15 cellular contexts compared by ENCODE assay signal in genomic region chr10:131930586-131931330, GRCh38. TPM values are rescaled to one million over a fixed set of nuclear protein-coding genes. Genes with fewer than 3 reads are reported as not detected.
DNase-seq lines count a peak whose midpoint lies in the region; ATAC-seq and TF ChIP-seq lines count a peak whose summit lies in the region.
"Had no signal": no experiment of that assay in that cellular context is flagged by ENCODE, and none has a peak within 500 bp of the region (broad histone marks: within the 10 kb centered on the region; RNA-seq: fewer than 3 reads in every experiment).

No MANE protein-coding gene starts in this region.

- TF ChIP-seq CTCF in right atrium auricular region (IDR thresholded peaks at IDR 0.05) (no peak), VCaP (conservative IDR thresholded peaks at IDR 0.05) (no peak)

- H3K36me3 Mint-ChIP-seq in stimulated activated effector memory CD8-positive, alpha-beta T cell treated with anti-CD3 and anti-CD28 coated beads, Interleukin-12 subunit alpha, Interleukin-12 subunit beta, amount 100 ng/mL, for 72 hours, result peaks cover 36% of the 10 kb centered on the region

- no peaks in the 10 kb centered on the region for H3K9me3 Mint-ChIP-seq in stimulated activated effector memory CD8-positive, alpha-beta T cell treated with anti-CD3 and anti-CD28 coated beads, Interleukin-12 subunit alpha, Interleukin-12 subunit beta, amount 100 ng/mL, for 72 hours

- peaks cover 0 to 82% of the 10 kb centered on the region in 2 donors for H3K4me1 ChIP-seq in right atrium auricular region

- H3K4me1 Mint-ChIP-seq in stimulated activated effector memory CD8-positive, alpha-beta T cell treated with anti-CD3 and anti-CD28 coated beads, Interleukin-12 subunit alpha, Interleukin-12 subunit beta, amount 100 ng/mL, for 72 hours, result peaks cover 57% of the 10 kb centered on the region

- ATAC-seq in stimulated activated effector memory CD8-positive, alpha-beta T cell treated with anti-CD3 and anti-CD28 coated beads, Interleukin-12 subunit alpha, Interleukin-12 subunit beta, amount 100 ng/mL, for 72 hours, result no peak
- no peak for ATAC-seq in HG02970 (IDR thresholded peaks at IDR 0.05; ENCODE audit: low FRiP score, unreplicated experiment)
- ATAC-seq in GM18870 (IDR thresholded peaks at IDR 0.05; ENCODE audit: unreplicated experiment), result no peak
- ATAC-seq: Panc1 had no signal

- H3K4me3 ChIP-seq in right atrium auricular region, result no peak overlapping the region

- intact Hi-C loops in cardiac septum (cut with DNase I) (no loop called here), posterior cingulate gyrus (cut with DNase I) (no loop called here)

- H3K4me3 Mint-ChIP-seq in stimulated activated effector memory CD8-positive, alpha-beta T cell treated with anti-CD3 and anti-CD28 coated beads, Interleukin-12 subunit alpha, Interleukin-12 subunit beta, amount 100 ng/mL, for 72 hours, result no peak overlapping the region

- peaks cover 0 to under 1% of the 10 kb centered on the region in 2 donors for H3K9me3 ChIP-seq in right atrium auricular region

- H3K27me3 ChIP-seq in right atrium auricular region, result no peaks in the 10 kb centered on the region

- peak overlapping the region; percentile 47 for H3K27ac Mint-ChIP-seq in stimulated activated effector memory CD8-positive, alpha-beta T cell treated with anti-CD3 and anti-CD28 coated beads, Interleukin-12 subunit alpha, Interleukin-12 subunit beta, amount 100 ng/mL, for 72 hours

- H3K36me3 ChIP-seq in right atrium auricular region, result peaks cover 9% of the 10 kb centered on the region

- H3K27ac ChIP-seq in right atrium auricular region (peak overlapping the region in 1 of 2 donors; percentile 20), VCaP (peak overlapping the region; percentile 41)

- DNase-seq in cardiac septum (ENCODE audit: low spot score) (peak; percentile 51), right atrium auricular region (ENCODE audit: low spot score) (no peak), mesenteric fat pad (ENCODE audit: low spot score) (peak; percentile 62), posterior cingulate gyrus (no peak)
- DNase-seq in stimulated activated effector memory CD8-positive, alpha-beta T cell treated with anti-CD3 and anti-CD28 coated beads, Interleukin-12 subunit alpha, Interleukin-12 subunit beta, amount 100 ng/mL, for 72 hours (ENCODE audit: low spot score in 2 of 2), result no peak
- DNase-seq: activated naive CD4-positive, alpha-beta T cell; central memory CD4-positive, alpha-beta T cell; KG1; midbrain; NCI-H1092; NCI-H748 treated with DMSO at 0.1 percent for 48 hours had no signal

RNA-seq across cellular contexts. Expression of gene PPP2R2D, which starts 29.9 kb away (rescaled TPM):
- total RNA-seq in cardiac septum, result 35.3 TPM
- 10 to 100 TPM; 23.8 to 30.6 TPM for total RNA-seq in right atrium auricular region
- total RNA-seq in mesenteric fat pad, result 27.4 TPM

RNA-seq across cellular contexts. Expression of gene BNIP3, which starts 51.0 kb away (rescaled TPM):
- 112 TPM for total RNA-seq in cardiac septum
- 100 to 1,000 TPM; 187 to 189 TPM for total RNA-seq in right atrium auricular region
- 63.1 TPM for total RNA-seq in mesenteric fat pad

Comparison
In these comparisons a context has a peak if more than half of its experiments do, and no peak if none do; other contexts are left out.
1. DNase-seq: peak in cardiac septum (single experiment) and mesenteric fat pad (single experiment); none in right atrium auricular region (single experiment), stimulated activated effector memory CD8-positive, alpha-beta T cell treated with anti-CD3 and anti-CD28 coated beads, Interleukin-12 subunit alpha, Interleukin-12 subunit beta, amount 100 ng/mL, for 72 hours (0 of 2) and posterior cingulate gyrus (0 of 10).